Comparison of ENCODE assay signal across 13 cellular contexts in the genomic region with DNA sequence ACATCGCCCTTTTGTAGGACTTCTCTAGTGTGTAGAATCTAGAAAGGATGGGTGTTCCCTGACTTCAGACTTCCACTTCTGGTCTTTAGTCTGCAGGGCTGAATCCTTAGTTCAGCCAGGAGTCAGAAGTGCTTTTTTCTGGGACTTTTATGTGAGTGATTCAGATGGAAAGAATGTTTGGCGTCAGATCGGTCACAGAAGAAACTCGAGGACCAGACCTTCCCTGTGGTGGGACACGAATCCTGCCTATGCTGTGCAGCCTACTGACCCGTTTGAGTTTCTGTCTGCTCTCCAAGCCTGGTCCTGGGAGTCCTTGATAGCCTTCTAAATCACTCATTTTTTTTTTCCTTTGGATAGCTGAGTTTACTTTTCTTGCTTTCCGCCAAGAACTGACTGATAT.
DNase-seq lines count a peak whose midpoint lies in the region; ATAC-seq, FAIRE-seq and TF ChIP-seq lines count a peak whose summit lies in the region.
"Had no signal": no experiment of that assay in that cellular context is flagged by ENCODE, and none has a peak within 500 bp of the region (broad histone marks: within the 10 kb centered on the region; RNA-seq: fewer than 3 reads in every experiment).

No MANE protein-coding gene starts in this region.

- H3K4me3 ChIP-seq in H1 (ENCODE audit: extremely low read depth in 1 of 4, insufficient read depth in 2 of 4, low read depth in 3 of 4, low read length in 4 of 4), result no peak overlapping the region
- H3K4me3 ChIP-seq in spleen, result no peak overlapping the region
- H3K4me3 ChIP-seq: adrenal gland, BLaER1, left ventricle myocardium inferior had no signal

- H3K9me3 ChIP-seq in H1 (ENCODE audit: insufficient read depth in 2 of 2, low read depth in 1 of 2, low read length in 1 of 2), result no peaks in the 10 kb centered on the region
- no peaks in the 10 kb centered on the region for H3K9me3 ChIP-seq in spleen
- H3K9me3 ChIP-seq: adrenal gland, BLaER1, left ventricle myocardium inferior had no signal

- H2BK12ac ChIP-seq in H1 (ENCODE audit: low read depth, low read length), result no peak overlapping the region

- H3K9me3 Mint-ChIP-seq in mesothelial cell of epicardium, result no peaks in the 10 kb centered on the region

- TF ChIP-seq EP300 in H1 (IDR thresholded peaks at IDR 0.05; ENCODE audit: borderline replicate concordance in 1 of 2, low read depth in 2 of 2, low read length in 2 of 2), result no peak

- H4K20me1 ChIP-seq in H1 (replicated peaks in 1 of 2; ENCODE audit: control insufficient read depth in 1 of 2, insufficient read depth in 2 of 2, low read length in 2 of 2), result no peaks in the 10 kb centered on the region
- H4K20me1 ChIP-seq: BLaER1 had no signal

- DNase-seq in AG08396 (ENCODE audit: low spot score) (peak; percentile 59), LHCN-M2 (ENCODE audit: low read depth) (peak; percentile 71), H1 (ENCODE audit: low read depth in 1 of 2, low spot score in 2 of 2) (peak in 1 of 2 experiments; percentile 19), mesothelial cell of epicardium (ENCODE audit: low spot score in 2 of 2, unreplicated experiment in 2 of 2) (no peak), spleen (no peak), NCI-H1092 (lab: John Stamatoyannopoulos, UW) (no peak)
- no peak for DNase-seq in stimulated activated CD8-positive, alpha-beta memory T cell treated with anti-CD3 and anti-CD28 coated beads, Interleukin-4, amount 100 ng/mL, for 48 hours
- DNase-seq: activated CD8-positive, alpha-beta T cell treated with anti-CD3 and anti-CD28 coated beads, Interleukin-2, amount 10 ng/mL, durations not matched to agents 7 days and 5 days; left ventricle myocardium inferior; NCI-H82 had no signal

- no peak overlapping the region for H3K4me3 Mint-ChIP-seq in mesothelial cell of epicardium
- H3K4me3 Mint-ChIP-seq: activated CD8-positive, alpha-beta T cell treated with anti-CD3 and anti-CD28 coated beads, Interleukin-2, amount 10 ng/mL, durations not matched to agents 7 days and 5 days had no signal

- H2BK5ac ChIP-seq in H1 (ENCODE audit: low read depth, low read length), result no peak overlapping the region

- H2AFZ ChIP-seq in H1 (ENCODE audit: low read length), result peak overlapping the region; percentile 89

- H2BK15ac ChIP-seq in H1 (ENCODE audit: low read length), result no peak overlapping the region

- H3K4me2 ChIP-seq in H1 (ENCODE audit: insufficient read depth in 1 of 2, low read depth in 2 of 2, low read length in 2 of 2), result no peak overlapping the region
- H3K4me2 ChIP-seq: BLaER1 had no signal

- H2AK5ac ChIP-seq in H1 (ENCODE audit: low read depth, low read length), result no peak overlapping the region

- no peak overlapping the region for H4K91ac ChIP-seq in H1 (replicated peaks; ENCODE audit: insufficient read length, low read length)

- CTCF ChIA-PET in H1 (lab: Charles Lee; ENCODE audit: partially characterized antibody), result interaction anchor here (1.4 kb wide), 1 partner anchor 10 kb away, joined by 4 read pairs; no protein-coding TSS in a partner anchor

- ATAC-seq in HG02610 (IDR thresholded peaks at IDR 0.05; ENCODE audit: unreplicated experiment), result no peak
- ATAC-seq: activated CD8-positive, alpha-beta T cell treated with anti-CD3 and anti-CD28 coated beads, Interleukin-2, amount 10 ng/mL, durations not matched to agents 7 days and 5 days had no signal

- FAIRE-seq in H1 (lab: Jason Lieb, UNC), result no peak

- H3K18ac ChIP-seq in H1 (ENCODE audit: extremely low read depth, low read length), result no peak overlapping the region

- no peak overlapping the region for H4K5ac ChIP-seq in H1 (ENCODE audit: insufficient read length, low read depth, low read length)

- no peak overlapping the region for H4K8ac ChIP-seq in H1 (ENCODE audit: extremely low read depth, insufficient read depth, low read length)

- no peak overlapping the region for H3K4ac ChIP-seq in H1 (replicated peaks; ENCODE audit: insufficient read length, low read depth, low read length)

- H3K4me1 ChIP-seq in H1 (replicated peaks in 1 of 4; ENCODE audit: control insufficient read depth in 3 of 4, insufficient read depth in 4 of 4, low read length in 3 of 4) (peaks cover 0 to 4% (median 1%) of the 10 kb centered on the region in 4 experiments; a peak in 2 of 7 replicates), spleen (no peaks in the 10 kb centered on the region)
- H3K4me1 ChIP-seq: adrenal gland, BLaER1, left ventricle myocardium inferior had no signal

- no peaks in the 10 kb centered on the region for H3K23me2 ChIP-seq in H1 (ENCODE audit: low read depth, low read length)

- intact Hi-C loops in spleen (cut with DNase I; ENCODE audit: low total_unique reads), result no loop called here

- H3K4me1 Mint-ChIP-seq in mesothelial cell of epicardium, result peaks cover 5% of the 10 kb centered on the region

- 81% methylated on average over 7 of the region's 7 CpGs; no CpG with 5 or more reads in 1 of the 2 experiments for WGBS in H1 (ENCODE audit: extremely low coverage in 1 of 2, insufficient coverage in 1 of 2, insufficient read length in 1 of 2, insufficient replicate concordance in 2 of 2, low coverage in 1 of 2, low lambda C conversion rate in 2 of 2, missing lambda C conversion rate in 1 of 2), 2 experiments
- 60 to 84% (median 74%) methylated on average over 7 of the region's 7 CpGs for WGBS in spleen, 5 donors

- H3K79me2 ChIP-seq in H1 (ENCODE audit: control insufficient read depth in 1 of 2, insufficient read depth in 2 of 2, low read length in 2 of 2), result no peaks in the 10 kb centered on the region

- H3K36me3 ChIP-seq in H1 (ENCODE audit: control insufficient read depth in 2 of 4, insufficient read depth in 4 of 4, low read length in 3 of 4) (no peaks in the 10 kb centered on the region), spleen (no peaks in the 10 kb centered on the region)
- H3K36me3 ChIP-seq: adrenal gland, BLaER1, left ventricle myocardium inferior had no signal

- no peaks in the 10 kb centered on the region for H3K27me3 Mint-ChIP-seq in mesothelial cell of epicardium (ENCODE audit: low read depth)

- TF ChIP-seq POLR2A in H1 (IDR thresholded peaks at IDR 0.05; ENCODE audit: control extremely low read depth in 1 of 2, low read depth in 2 of 2, low read length in 2 of 2) (no peak), spleen (IDR thresholded peaks at IDR 0.05) (no peak)

- no peak for TF ChIP-seq RAD21 in H1 (IDR thresholded peaks at IDR 0.05 in 1 of 2, conservative IDR thresholded peaks at IDR 0.05 in 1 of 2; ENCODE audit: low read depth in 2 of 2, low read length in 2 of 2)

- no peak overlapping the region for H3K27ac ChIP-seq in H1 (ENCODE audit: low read depth, low read length)
- no peak overlapping the region for H3K27ac ChIP-seq in spleen
- H3K27ac ChIP-seq: adrenal gland, BLaER1, left ventricle myocardium inferior had no signal

- H3K9ac ChIP-seq in H1 (replicated peaks in 1 of 4; ENCODE audit: extremely low read depth in 1 of 4, low read depth in 3 of 4, low read length in 3 of 4), result no peak overlapping the region
- H3K9ac ChIP-seq: BLaER1 had no signal

- no peak for TF ChIP-seq CTCF in H1 (IDR thresholded peaks at IDR 0.05; ENCODE audit: control extremely low read depth in 1 of 3, insufficient read depth in 1 of 3, low read depth in 1 of 3, low read length in 3 of 3)
- TF ChIP-seq CTCF in mesothelial cell of epicardium (IDR thresholded peaks at IDR 0.05; ENCODE audit: unreplicated experiment), result no peak
- no peak for TF ChIP-seq CTCF in spleen (IDR thresholded peaks at IDR 0.05 in 8 of 11, conservative IDR thresholded peaks at IDR 0.05 in 3 of 11)

- no peak overlapping the region for H3K14ac ChIP-seq in H1 (ENCODE audit: insufficient read length)

- no peaks in the 10 kb centered on the region for H3K27me3 ChIP-seq in H1 (replicated peaks in 1 of 4; ENCODE audit: control insufficient read depth in 3 of 4, extremely low read depth in 1 of 4, insufficient read depth in 3 of 4, low read length in 3 of 4)
- no peaks in the 10 kb centered on the region for H3K27me3 ChIP-seq in spleen (replicated peaks in 1 of 7)
- H3K27me3 ChIP-seq: adrenal gland, BLaER1 had no signal

- no peak overlapping the region for H2BK120ac ChIP-seq in H1 (replicated peaks; ENCODE audit: low read depth, low read length)

- no peak overlapping the region for H3K56ac ChIP-seq in H1 (replicated peaks; ENCODE audit: insufficient read length, low read depth, low read length)

- H3K79me1 ChIP-seq in H1 (ENCODE audit: low read depth, low read length), result no peaks in the 10 kb centered on the region

- POLR2A ChIA-PET in H1 (lab: Charles Lee; ENCODE audit: partially characterized antibody), result interaction anchor here (0.9 kb wide), 1 partner anchor 156 kb away, joined by 3 read pairs; no protein-coding TSS in a partner anchor

- H3K27ac Mint-ChIP-seq in mesothelial cell of epicardium, result peak overlapping the region; percentile 62
- H3K27ac Mint-ChIP-seq: activated CD8-positive, alpha-beta T cell treated with anti-CD3 and anti-CD28 coated beads, Interleukin-2, amount 10 ng/mL, durations not matched to agents 7 days and 5 days had no signal

- H2BK20ac ChIP-seq in H1 (ENCODE audit: low read length), result no peak overlapping the region

- H3K23ac ChIP-seq in H1 (ENCODE audit: insufficient read length), result no peak overlapping the region

- no peaks in the 10 kb centered on the region for H3K36me3 Mint-ChIP-seq in mesothelial cell of epicardium

TF ChIP-seq in H1, 55 proteins besides CTCF, POLR2A, EP300 and RAD21:
- TF ChIP-seq POU5F1 (IDR thresholded peaks at IDR 0.05; ENCODE audit: low read depth, low read length) (no peak), SP1 (IDR thresholded peaks at IDR 0.05; ENCODE audit: low read depth, low read length) (no peak), CREB1 (IDR thresholded peaks at IDR 0.05) (no peak), SIX5 (IDR thresholded peaks at IDR 0.05; ENCODE audit: low read depth, low read length) (no peak), ASH2L (IDR thresholded peaks at IDR 0.05; ENCODE audit: low read length) (no peak)
TF ChIP-seq in H1: peak in this region for 0.

Comparison
In these comparisons a context has a peak if more than half of its experiments do, and no peak if none do; other contexts are left out.
1. DNase-seq: peak in AG08396 (single experiment) and LHCN-M2 (single experiment); none in mesothelial cell of epicardium (0 of 2), stimulated activated CD8-positive, alpha-beta memory T cell treated with anti-CD3 and anti-CD28 coated beads, Interleukin-4, amount 100 ng/mL, for 48 hours (single experiment), spleen (single experiment) and NCI-H1092 (single experiment).